In the genomic region with DNA sequence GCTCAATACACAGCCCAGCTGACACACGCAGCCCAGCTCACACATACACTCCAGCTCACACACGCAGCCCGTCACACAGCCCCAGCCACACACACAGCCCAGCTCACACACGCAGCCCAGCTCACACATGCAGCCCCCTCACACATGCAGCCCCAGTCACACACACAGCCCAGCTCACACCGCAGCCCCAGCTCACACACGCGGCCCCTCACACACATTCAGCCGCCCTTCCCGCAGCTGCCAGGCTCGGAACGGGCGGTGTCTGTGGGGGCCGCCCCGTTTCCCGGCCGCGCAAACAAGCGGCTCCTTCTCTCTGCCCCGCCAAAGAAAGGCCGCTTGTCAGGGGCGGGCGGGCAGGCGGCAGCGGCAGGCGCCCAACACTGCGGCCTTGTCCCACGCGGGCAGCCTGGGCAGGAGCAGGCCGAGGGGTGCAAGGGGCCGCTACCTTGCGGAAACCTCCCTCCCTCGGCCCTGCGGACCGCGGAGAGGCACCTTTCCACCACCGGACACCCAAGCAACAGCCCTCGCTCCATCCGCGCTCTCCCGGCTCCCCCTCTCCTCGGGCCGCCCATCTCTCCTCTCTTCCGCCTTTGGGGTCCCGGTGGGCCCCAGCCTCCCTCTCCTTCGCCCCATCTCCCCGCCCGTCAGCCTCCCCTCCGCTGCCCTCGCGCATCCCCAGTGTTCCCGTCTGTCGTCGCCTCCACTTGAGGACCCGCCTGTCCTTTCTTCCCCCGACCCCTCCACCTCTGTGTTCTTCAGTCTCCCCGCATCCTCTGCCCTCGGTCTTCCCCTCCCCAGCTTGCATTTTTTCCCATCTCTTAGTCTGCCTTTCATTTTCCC, we compare ENCODE assay signal across 8 cellular contexts. TPM values are rescaled to one million over a fixed set of nuclear protein-coding genes. Genes with fewer than 3 reads are reported as not detected.
DNase-seq lines count a peak whose midpoint lies in the region; ATAC-seq and TF ChIP-seq lines count a peak whose summit lies in the region.

No MANE protein-coding gene starts in this region.

- H3K4me3 ChIP-seq in HEK293 (ENCODE audit: low read depth, low read length) (no peak overlapping the region), hepatocyte (no peak overlapping the region)

- H3K4me1 ChIP-seq in HEK293 (ENCODE audit: control insufficient read depth, insufficient read depth, low read length) = no peaks in the 10 kb centered on the region
- peaks cover 68% of the 10 kb centered on the region for H3K4me1 ChIP-seq in hepatocyte (ENCODE audit: insufficient read depth)

- CTCF ChIA-PET in HEK293 (lab: Yijun Ruan, JAX) = interaction anchor here (0.7 to 6.2 kb wide), 10 partner anchors 12 to 1680 kb away, joined by 3 to 41 read pairs (median 4); no protein-coding TSS in a partner anchor

- ATAC-seq in sciatic nerve = peak; percentile 1
- no peak for ATAC-seq in GM21529 (IDR thresholded peaks at IDR 0.05; ENCODE audit: unreplicated experiment)
- no peak for ATAC-seq in HG02763 (IDR thresholded peaks at IDR 0.05; ENCODE audit: unreplicated experiment)
- ATAC-seq in GM21423 (IDR thresholded peaks at IDR 0.05; ENCODE audit: unreplicated experiment) = no peak

- POLR2A ChIA-PET in HEK293 (lab: Yijun Ruan, JAX) = interaction anchor here (1.1 to 8.0 kb wide), 4 partner anchors 11 to 49 kb away, joined by 3 to 72 read pairs (median 9); no protein-coding TSS in a partner anchor

- H3K9me2 ChIP-seq in hepatocyte (replicated peaks; ENCODE audit: insufficient read depth) = no peaks in the 10 kb centered on the region

- H3K27ac ChIP-seq in HEK293 (ENCODE audit: extremely low read depth, low read depth, low read length) (no peak overlapping the region), hepatocyte (no peak overlapping the region)

- peak; percentile 73 for DNase-seq in activated effector memory CD4-positive, alpha-beta T cell treated with anti-CD3 and anti-CD28 coated beads, Interleukin-2, amount 50 U/mL, for 16 hours
- DNase-seq in hepatocyte (ENCODE audit: low spot score) = no peak
- DNase-seq in sciatic nerve (ENCODE audit: low spot score) = peak; percentile 70
- no peak for DNase-seq in H4 (ENCODE audit: low spot score)

- no peaks in the 10 kb centered on the region for H4K20me1 ChIP-seq in hepatocyte (ENCODE audit: insufficient read depth, poor library complexity, severe bottlenecking)

- peaks cover 23% of the 10 kb centered on the region for H3K27me3 ChIP-seq in hepatocyte

- H3K4me2 ChIP-seq in hepatocyte = peak overlapping the region; percentile 99

- WGBS in hepatocyte (ENCODE audit: low lambda C conversion rate, missing lambda C conversion rate) = 24% methylated on average over 37 of the region's 57 CpGs

- H3K79me2 ChIP-seq in hepatocyte = peaks cover 3% of the 10 kb centered on the region

- no peak for TF ChIP-seq CTCF in HEK293 (tag by site-specific recombination; IDR thresholded peaks at IDR 0.05)
- TF ChIP-seq CTCF in hepatocyte (IDR thresholded peaks at IDR 0.05; ENCODE audit: poor library complexity) = no peak

- no peaks in the 10 kb centered on the region for H3K9me3 ChIP-seq in HEK293 (ENCODE audit: control insufficient read depth, insufficient read depth, low read depth, low read length)
- no peaks in the 10 kb centered on the region for H3K9me3 ChIP-seq in hepatocyte (ENCODE audit: low read depth)

- intact Hi-C loops in sciatic nerve (cut with DNase I) = no loop called here

- peak overlapping the region; percentile 25 for H2AFZ ChIP-seq in hepatocyte

- H3K36me3 ChIP-seq in HEK293 (ENCODE audit: control insufficient read depth in 2 of 2, insufficient read depth in 1 of 2, low read length in 2 of 2) (peaks cover 0 to 5% of the 10 kb centered on the region in 2 experiments; a peak in 1 of 3 replicates), hepatocyte (replicated peaks; ENCODE audit: insufficient read depth, low read depth) (no peaks in the 10 kb centered on the region)

TF ChIP-seq in HEK293, 187 proteins besides CTCF, POLR2A, EP300 and RAD21:
- TF ChIP-seq ZNF561 (tag by site-specific recombination; IDR thresholded peaks at IDR 0.05; ENCODE audit: borderline replicate concordance) (no peak), ZNF202 (tag by site-specific recombination; IDR thresholded peaks at IDR 0.05; ENCODE audit: borderline replicate concordance) (0 out of 2 replicates have a peak, but pooled peaks have one; percentile 17), ZFHX2 (tag by site-specific recombination; conservative IDR thresholded peaks at IDR 0.05) (peak; percentile 31; the same call in 1 of the 2 replicates), ZNF530 (tag by site-specific recombination; IDR thresholded peaks at IDR 0.05; ENCODE audit: low read depth) (no peak), ZFP37 (tag by site-specific recombination; IDR thresholded peaks at IDR 0.05) (no peak)
- TF ChIP-seq, protein P1, sequence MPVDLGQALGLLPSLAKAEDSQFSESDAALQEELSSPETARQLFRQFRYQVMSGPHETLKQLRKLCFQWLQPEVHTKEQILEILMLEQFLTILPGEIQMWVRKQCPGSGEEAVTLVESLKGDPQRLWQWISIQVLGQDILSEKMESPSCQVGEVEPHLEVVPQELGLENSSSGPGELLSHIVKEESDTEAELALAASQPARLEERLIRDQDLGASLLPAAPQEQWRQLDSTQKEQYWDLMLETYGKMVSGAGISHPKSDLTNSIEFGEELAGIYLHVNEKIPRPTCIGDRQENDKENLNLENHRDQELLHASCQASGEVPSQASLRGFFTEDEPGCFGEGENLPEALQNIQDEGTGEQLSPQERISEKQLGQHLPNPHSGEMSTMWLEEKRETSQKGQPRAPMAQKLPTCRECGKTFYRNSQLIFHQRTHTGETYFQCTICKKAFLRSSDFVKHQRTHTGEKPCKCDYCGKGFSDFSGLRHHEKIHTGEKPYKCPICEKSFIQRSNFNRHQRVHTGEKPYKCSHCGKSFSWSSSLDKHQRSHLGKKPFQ (tag by site-specific recombination; IDR thresholded peaks at IDR 0.05) = peak; percentile 82; the same call in 1 of the 2 replicates

RNA-seq across cellular contexts. Expression of a gene that starts 2.2 kb away (rescaled TPM):
- total RNA-seq in hepatocyte = 45.8 and 51.8 TPM in 2 replicates
- polyA plus RNA-seq in hepatocyte = 71.1 and 73.0 TPM in 2 replicates
- 419 TPM for total RNA-seq in sciatic nerve
- 29.6 and 40.0 TPM in 2 replicates for total RNA-seq in H4 (2014; rRNA removed; shearing (Covaris generic))

RNA-seq across cellular contexts. Expression of a gene that starts 37.4 kb away (rescaled TPM):
- total RNA-seq in hepatocyte (177 and 190 TPM in 2 replicates), sciatic nerve (135 TPM)
- 166 and 194 TPM in 2 replicates for polyA plus RNA-seq in hepatocyte
- total RNA-seq in H4 (2014; rRNA removed; shearing (Covaris generic)) = 126 and 172 TPM in 2 replicates

RNA-seq across cellular contexts. Expression of a gene that starts 43.9 kb away (rescaled TPM):
- total RNA-seq in hepatocyte (20.6 and 21.0 TPM in 2 replicates), sciatic nerve (22.2 TPM)
- 12.3 and 12.6 TPM in 2 replicates for polyA plus RNA-seq in hepatocyte
- 48.3 and 61.1 TPM in 2 replicates for total RNA-seq in H4 (2014; rRNA removed; shearing (Covaris generic))

Comparison
In these comparisons a context has a peak if more than half of its experiments do, and no peak if none do; other contexts are left out.
1. DNase-seq: peak in activated effector memory CD4-positive, alpha-beta T cell treated with anti-CD3 and anti-CD28 coated beads, Interleukin-2, amount 50 U/mL, for 16 hours (single experiment) and sciatic nerve (single experiment); none in hepatocyte (single experiment) and H4 (single experiment).